Comparison of ENCODE assay signal across 22 cellular contexts in the genomic region with DNA sequence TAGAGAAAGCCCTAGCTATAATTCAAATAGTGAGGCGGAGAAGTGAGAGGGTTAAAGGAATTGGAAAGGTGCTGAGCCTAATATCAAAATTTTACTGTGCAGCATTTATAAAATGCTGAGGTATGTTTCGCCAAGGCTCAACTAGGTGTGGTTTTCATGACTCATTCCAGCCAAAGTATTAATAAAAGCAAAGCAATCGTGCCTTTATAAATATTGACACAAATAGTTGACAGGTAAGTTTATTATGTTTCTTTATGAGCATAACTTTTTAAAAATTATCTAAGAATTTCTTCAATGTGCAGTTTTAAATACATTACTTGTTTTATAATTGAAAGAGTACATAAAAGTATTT.
"Had no signal": no experiment of that assay in that cellular context is flagged by ENCODE, and none has a peak within 500 bp of the region (broad histone marks: within the 10 kb centered on the region; RNA-seq: fewer than 3 reads in every experiment).

No MANE protein-coding gene starts in this region.

- DNase-seq: activated CD4-positive, alpha-beta memory T cell treated with anti-CD3 and anti-CD28 coated beads, Interleukin-2, amount 10 ng/mL, durations not matched to agents 7 days and 5 days; activated CD4-positive, alpha-beta T cell treated with anti-CD3 and anti-CD28 coated beads for 48 hours; activated CD4-positive, CD25-positive, alpha-beta regulatory T cell; activated CD8-positive, alpha-beta memory T cell treated with anti-CD3 and anti-CD28 coated beads, Interleukin-2, amount 10 ng/mL, durations not matched to agents 7 days and 5 days; activated naive CD4-positive, alpha-beta T cell; activated naive CD8-positive, alpha-beta T cell treated with anti-CD3 and anti-CD28 coated beads for 36 hours; amniotic stem cell; dermis blood vessel endothelial cell; effector memory CD4-positive, alpha-beta T cell; hippocampal formation; left ventricle myocardium superior; naive thymus-derived CD4-positive, alpha-beta T cell; ovary; psoas muscle; right cardiac atrium; stimulated activated naive CD8-positive, alpha-beta T cell treated with anti-CD3 and anti-CD28 coated beads, Interleukin-15, Interleukin-2, amounts not matched to agents 100 U/mL and 50 U/mL, for 24 hours; substantia nigra; T-helper 9 cell; uterus had no signal

- H3K9me3 ChIP-seq: uterus had no signal

- H3K4me1 ChIP-seq: psoas muscle, tibial nerve, uterus had no signal

- H3K4me3 ChIP-seq: cardiac muscle cell, ovary, psoas muscle, tibial nerve, uterus had no signal

- H3K27ac ChIP-seq: cardiac muscle cell, ovary, psoas muscle, tibial nerve, uterus had no signal

- ATAC-seq: activated CD8-positive, alpha-beta memory T cell treated with anti-CD3 and anti-CD28 coated beads, Interleukin-2, amount 10 ng/mL, durations not matched to agents 7 days and 5 days; activated T-helper 17 cell treated with anti-CD3 and anti-CD28 coated beads, Interleukin-2, amount 50 U/mL, for 72 hours; left ventricle myocardium superior; naive thymus-derived CD4-positive, alpha-beta T cell; psoas muscle; right cardiac atrium; stimulated activated naive CD8-positive, alpha-beta T cell treated with anti-CD3 and anti-CD28 coated beads, Interleukin-15, Interleukin-2, amounts not matched to agents 100 U/mL and 50 U/mL, for 24 hours had no signal

- H3K27me3 ChIP-seq: cardiac muscle cell, ovary, tibial nerve, uterus had no signal

- H3K36me3 ChIP-seq: cardiac muscle cell, ovary, tibial nerve, uterus had no signal
